In the genomic region with DNA sequence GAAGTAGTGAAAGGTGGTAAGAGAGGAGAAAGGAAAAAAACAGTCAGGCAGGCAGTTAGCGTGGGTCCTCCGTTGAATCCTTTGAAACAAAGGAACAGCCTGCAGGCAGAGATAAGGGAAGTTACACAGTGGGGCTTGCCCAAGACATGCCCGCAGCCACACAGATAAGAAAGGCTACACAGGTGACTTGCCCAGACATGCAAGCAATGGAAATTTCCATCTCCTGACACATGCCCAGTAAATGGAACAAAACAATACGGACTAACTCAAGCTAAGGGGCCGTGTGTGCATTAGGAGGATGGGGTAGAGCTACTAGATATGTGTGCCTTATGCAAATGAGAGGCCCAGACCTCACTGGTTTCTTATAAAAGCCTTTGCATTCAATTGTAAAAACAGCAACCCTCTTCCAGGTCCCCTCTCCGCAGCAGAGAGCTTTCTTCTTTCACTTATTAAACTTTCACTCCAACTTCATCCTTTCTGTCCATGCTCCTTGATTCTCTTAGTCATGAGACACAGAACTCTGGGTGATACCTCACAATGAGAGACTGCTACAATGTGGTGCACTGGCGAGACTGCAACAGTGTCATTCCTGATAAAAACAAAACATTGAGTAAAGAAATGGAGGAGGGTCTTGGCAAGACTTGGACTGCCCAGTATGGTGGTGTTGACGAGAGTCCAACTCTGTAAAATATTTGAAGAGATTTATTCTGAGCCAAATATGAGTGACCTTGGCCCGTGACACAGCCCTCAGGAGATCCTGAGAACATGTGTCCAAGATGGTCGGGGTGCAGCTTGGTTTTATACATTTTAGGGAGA, we compare ENCODE assay signal across 9 cellular contexts.
DNase-seq lines count a peak whose midpoint lies in the region; ATAC-seq, FAIRE-seq and TF ChIP-seq lines count a peak whose summit lies in the region.
"Had no signal": no experiment of that assay in that cellular context is flagged by ENCODE, and none has a peak within 500 bp of the region (broad histone marks: within the 10 kb centered on the region; RNA-seq: fewer than 3 reads in every experiment).

No MANE protein-coding gene starts in this region.

- FAIRE-seq in GM19239 (lab: Jason Lieb, UNC), result no peak
- FAIRE-seq: G401.6 had no signal

- no peak for TF ChIP-seq CTCF in right atrium auricular region (IDR thresholded peaks at IDR 0.05)
- no peak for TF ChIP-seq CTCF in BE2C (IDR thresholded peaks at IDR 0.05; ENCODE audit: low read depth, low read length)

- H3K27me3 ChIP-seq in right atrium auricular region (no peaks in the 10 kb centered on the region), BE2C (no peaks in the 10 kb centered on the region)

- H3K4me3 ChIP-seq in right atrium auricular region, result no peak overlapping the region
- H3K4me3 ChIP-seq in BE2C (ENCODE audit: low read depth, low read length), result no peak overlapping the region

- peak; percentile 10 for DNase-seq in D341Med (ENCODE audit: low spot score)
- DNase-seq in NCI-H460 (ENCODE audit: extremely low read depth, low read depth), result peak; percentile 14
- DNase-seq in epithelial cell of prostate (ENCODE audit: low read depth, low spot score), result peak; percentile 51
- DNase-seq in right atrium auricular region (ENCODE audit: low spot score), result no peak
- DNase-seq in BE2C, result no peak
- no peak for DNase-seq in GM19239 (ENCODE audit: insufficient read length, low spot score)
- no peak for DNase-seq in HEK293T (ENCODE audit: extremely low spot score)

- peak; percentile 64 for ATAC-seq in GM21786 (IDR thresholded peaks at IDR 0.05; ENCODE audit: unreplicated experiment)

- H3K27ac ChIP-seq in epithelial cell of prostate (peak overlapping the region; percentile 56), right atrium auricular region (no peak overlapping the region)

- POLR2A ChIA-PET in HEK293T (lab: Yijun Ruan, JAX), result no interaction called here

- H3K9me3 ChIP-seq in right atrium auricular region (peaks cover 0 to 6% of the 10 kb centered on the region in 2 donors), BE2C (no peaks in the 10 kb centered on the region)

- CTCF ChIA-PET in HEK293T (lab: Yijun Ruan, JAX), result no interaction called here

- no peaks in the 10 kb centered on the region for H3K36me3 ChIP-seq in right atrium auricular region
- no peaks in the 10 kb centered on the region for H3K36me3 ChIP-seq in BE2C

- no peaks in the 10 kb centered on the region for H3K4me1 ChIP-seq in right atrium auricular region
- H3K4me1 ChIP-seq in BE2C, result no peaks in the 10 kb centered on the region

TF ChIP-seq in HEK293T, 16 proteins besides CTCF, POLR2A, EP300 and RAD21:
- no peak for TF ChIP-seq NFRKB (IDR thresholded peaks at IDR 0.05)
- TF ChIP-seq ELF4 (IDR thresholded peaks at IDR 0.05), result no peak
- no peak for TF ChIP-seq HDGF (IDR thresholded peaks at IDR 0.05; ENCODE audit: borderline replicate concordance)
- no peak for TF ChIP-seq LEF1 (IDR thresholded peaks at IDR 0.05; ENCODE audit: borderline replicate concordance)
- TF ChIP-seq CTBP1 (IDR thresholded peaks at IDR 0.05; ENCODE audit: borderline replicate concordance), result no peak
- TF ChIP-seq FOXK2 (IDR thresholded peaks at IDR 0.05), result no peak
- no peak for TF ChIP-seq L3MBTL2 (conservative IDR thresholded peaks at IDR 0.05)
- no peak for TF ChIP-seq ZNF384 (IDR thresholded peaks at IDR 0.05)
- TF ChIP-seq, protein P1, sequence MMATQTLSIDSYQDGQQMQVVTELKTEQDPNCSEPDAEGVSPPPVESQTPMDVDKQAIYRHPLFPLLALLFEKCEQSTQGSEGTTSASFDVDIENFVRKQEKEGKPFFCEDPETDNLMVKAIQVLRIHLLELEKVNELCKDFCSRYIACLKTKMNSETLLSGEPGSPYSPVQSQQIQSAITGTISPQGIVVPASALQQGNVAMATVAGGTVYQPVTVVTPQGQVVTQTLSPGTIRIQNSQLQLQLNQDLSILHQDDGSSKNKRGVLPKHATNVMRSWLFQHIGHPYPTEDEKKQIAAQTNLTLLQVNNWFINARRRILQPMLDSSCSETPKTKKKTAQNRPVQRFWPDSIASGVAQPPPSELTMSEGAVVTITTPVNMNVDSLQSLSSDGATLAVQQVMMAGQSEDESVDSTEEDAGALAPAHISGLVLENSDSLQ (IDR thresholded peaks at IDR 0.05), result no peak
- TF ChIP-seq FOXM1 (IDR thresholded peaks at IDR 0.05; ENCODE audit: borderline replicate concordance), result no peak
- no peak for TF ChIP-seq TARDBP (IDR thresholded peaks at IDR 0.05)
- TF ChIP-seq ARNT (IDR thresholded peaks at IDR 0.05), result no peak
TF ChIP-seq in HEK293T: peak in this region for 0.

Comparison
In these comparisons a context has a peak if more than half of its experiments do, and no peak if none do; other contexts are left out.
1. DNase-seq: peak in D341Med (single experiment), NCI-H460 (single experiment) and epithelial cell of prostate (single experiment); none in right atrium auricular region (single experiment), BE2C (single experiment), GM19239 (single experiment) and HEK293T (single experiment).